10 cellular contexts compared by ENCODE assay signal in genomic region chr1:202193614-202194327, GRCh38. TPM values are rescaled to one million over a fixed set of nuclear protein-coding genes. Genes with fewer than 3 reads are reported as not detected.
A peak's percentile ranks its signal among the peaks of the same experiment; 100 is the strongest.
DNase-seq lines count a peak whose midpoint lies in the region; TF ChIP-seq lines count a peak whose summit lies in the region.
"Had no signal": no experiment of that assay in that cellular context is flagged by ENCODE, and none has a peak within 500 bp of the region (broad histone marks: within the 10 kb centered on the region; RNA-seq: fewer than 3 reads in every experiment).

TSS of gene LGR6 (plus strand) at chr1:202193799. CDS start at chr1:202193990, 191 bp downstream.

- H3K9me3 ChIP-seq in CD8-positive, alpha-beta memory T cell (ENCODE audit: low read length), result no peaks in the 10 kb centered on the region
- H3K9me3 ChIP-seq in Peyer's patch (no peaks in the 10 kb centered on the region), cardiac muscle cell (ENCODE audit: low read depth) (no peaks in the 10 kb centered on the region)

- no peaks in the 10 kb centered on the region for H3K36me3 ChIP-seq in CD8-positive, alpha-beta memory T cell (ENCODE audit: insufficient read depth, low read length)
- H3K36me3 ChIP-seq in Peyer's patch (no peaks in the 10 kb centered on the region), cardiac muscle cell (no peaks in the 10 kb centered on the region)

- H3K27ac ChIP-seq in CD8-positive, alpha-beta memory T cell (ENCODE audit: low read depth, low read length), result no peak within 1 kb of the TSS
- no peak within 1 kb of the TSS for H3K27ac ChIP-seq in Peyer's patch
- H3K27ac ChIP-seq in cardiac muscle cell, result no peak within 1 kb of the TSS

- peak within 1 kb of the TSS in 6 of 7 donors; percentile 19 to 84 (median 59) for H3K4me3 Mint-ChIP-seq in CD8-positive, alpha-beta memory T cell
- H3K4me3 Mint-ChIP-seq in neural crest cell, result peak within 1 kb of the TSS; percentile 63
- H3K4me3 Mint-ChIP-seq: T-cell had no signal

- CTCF ChIA-PET in CD8-positive, alpha-beta memory T cell (lab: Charles Lee), result interaction anchor here (0.9 to 4.7 kb wide), 19 partner anchors 7 to 532 kb away, joined by 3 to 64 read pairs (median 4); partner anchors contain the start of gene PTPN7

- intact Hi-C loops in head of caudate nucleus (cut with DNase I), result no loop called here

- peaks cover 24% of the 10 kb centered on the region for H3K4me1 ChIP-seq in CD8-positive, alpha-beta memory T cell (ENCODE audit: insufficient read depth, low read length)
- H3K4me1 ChIP-seq in Peyer's patch, result peaks cover 0 to 16% (median 6%) of the 10 kb centered on the region in 4 donors
- H3K4me1 ChIP-seq in cardiac muscle cell (ENCODE audit: low read depth), result no peaks in the 10 kb centered on the region

- TF ChIP-seq CTCF in Peyer's patch (IDR thresholded peaks at IDR 0.05) (peak in 3 of 6 experiments; percentile 24 to 36 (median 32)), cardiac muscle cell (IDR thresholded peaks at IDR 0.05; ENCODE audit: low read depth, low read length) (no peak), neural crest cell (conservative IDR thresholded peaks at IDR 0.05) (peak; percentile 40)

- POLR2A ChIA-PET in CD8-positive, alpha-beta memory T cell (lab: Charles Lee), result no interaction called here

- no peak for DNase-seq in CD8-positive, alpha-beta memory T cell
- peak in 1 of 3 donors; percentile 64 for DNase-seq in Peyer's patch
- peak; percentile 25 to 58 for DNase-seq in cardiac muscle cell (ENCODE audit: low read depth in 1 of 2, low spot score in 1 of 2)
- DNase-seq in neural crest cell (ENCODE audit: low read depth, low spot score), result no peak
- no peak for DNase-seq in stimulated activated CD4-positive, alpha-beta T cell treated with anti-CD3 and anti-CD28 coated beads, Interleukin-4, amount 100 ng/mL, for 1 hour
- no peak for DNase-seq in head of caudate nucleus
- DNase-seq in DMS153 (lab: John Stamatoyannopoulos, UW), result no peak
- DNase-seq in SW 1271 (lab: John Stamatoyannopoulos, UW), result no peak
- DNase-seq: NCI-H187 treated with DMSO at 0.1 percent for 48 hours had no signal

- TF ChIP-seq POLR2A in Peyer's patch (IDR thresholded peaks at IDR 0.05), result no peak

- no peak within 1 kb of the TSS for H3K4me3 ChIP-seq in CD8-positive, alpha-beta memory T cell (ENCODE audit: low read length)
- H3K4me3 ChIP-seq in Peyer's patch (peak within 1 kb of the TSS in 3 of 4 donors; percentile 27 to 48 (median 42)), cardiac muscle cell (peak within 1 kb of the TSS; percentile 18)

- no peaks in the 10 kb centered on the region for H3K9me3 Mint-ChIP-seq in CD8-positive, alpha-beta memory T cell
- H3K9me3 Mint-ChIP-seq in neural crest cell, result no peaks in the 10 kb centered on the region
- H3K9me3 Mint-ChIP-seq: T-cell had no signal

- no peaks in the 10 kb centered on the region for H3K36me3 Mint-ChIP-seq in CD8-positive, alpha-beta memory T cell
- no peaks in the 10 kb centered on the region for H3K36me3 Mint-ChIP-seq in neural crest cell (ENCODE audit: low read depth)
- H3K36me3 Mint-ChIP-seq: T-cell had no signal

- H3K27me3 Mint-ChIP-seq in CD8-positive, alpha-beta memory T cell, result peaks cover 14 to 23% of the 10 kb centered on the region in 2 donors
- peaks cover 59% of the 10 kb centered on the region for H3K27me3 Mint-ChIP-seq in neural crest cell (ENCODE audit: low read depth)

- H3K27me3 ChIP-seq in CD8-positive, alpha-beta memory T cell (ENCODE audit: insufficient read depth, low read length, poor library complexity, severe bottlenecking), result peaks cover 13% of the 10 kb centered on the region
- H3K27me3 ChIP-seq in Peyer's patch, result peaks cover 0 to 8% of the 10 kb centered on the region in 2 donors
- peaks cover 51% of the 10 kb centered on the region for H3K27me3 ChIP-seq in cardiac muscle cell

- H3K4me1 Mint-ChIP-seq in CD8-positive, alpha-beta memory T cell, result peaks cover 25 to 37% (median 27%) of the 10 kb centered on the region in 3 donors
- H3K4me1 Mint-ChIP-seq in neural crest cell, result peaks cover 14% of the 10 kb centered on the region

- H3K27ac Mint-ChIP-seq in CD8-positive, alpha-beta memory T cell, result peak within 1 kb of the TSS in 1 of 8 donors; percentile 82
- no peak within 1 kb of the TSS for H3K27ac Mint-ChIP-seq in neural crest cell (ENCODE audit: unreplicated experiment)

RNA-seq across cellular contexts. Expression of gene LGR6, which starts in this region (rescaled TPM):
- total RNA-seq in CD8-positive, alpha-beta memory T cell, result under 1 TPM; 0.40 to 0.53 TPM
- 3.1 TPM for polyA plus RNA-seq in CD8-positive, alpha-beta memory T cell
- total RNA-seq in Peyer's patch (1 to 10 TPM in 3 of 4 donors, under 1 TPM in 1; 0.53 to 3.3 (median 2.3) TPM), cardiac muscle cell (not detected in 2 replicates), neural crest cell (0.16 and 0.91 TPM in 2 replicates)
- 0.16 TPM in 1 of 2 replicates, not detected in the other for polyA plus RNA-seq in cardiac muscle cell

Comparison
In these comparisons a context has a peak if more than half of its experiments do, and no peak if none do; other contexts are left out.
1. Peak in DNase-seq and H3K4me3 ChIP-seq in cardiac muscle cell; RNA of the gene not detected or under 1 TPM.